13 cellular contexts compared by ENCODE assay signal in genomic region chr13:97539651-97540230, GRCh38.
DNase-seq lines count a peak whose midpoint lies in the region; ATAC-seq, FAIRE-seq and TF ChIP-seq lines count a peak whose summit lies in the region.
"Had no signal": no experiment of that assay in that cellular context is flagged by ENCODE, and none has a peak within 500 bp of the region (broad histone marks: within the 10 kb centered on the region; RNA-seq: fewer than 3 reads in every experiment).

No MANE protein-coding gene starts in this region.

- no peak for TF ChIP-seq CTCF in mammary epithelial cell (conservative IDR thresholded peaks at IDR 0.05 in 1 of 2, IDR thresholded peaks at IDR 0.05 in 1 of 2; ENCODE audit: extremely low read depth in 1 of 2, insufficient read depth in 1 of 2, low read depth in 1 of 2, low read length in 2 of 2)
- TF ChIP-seq CTCF in thyroid gland (IDR thresholded peaks at IDR 0.05) = no peak

- H3K4me2 ChIP-seq in mammary epithelial cell (ENCODE audit: insufficient read depth, low read depth, low read length) = no peak overlapping the region

- TF ChIP-seq POLR2A in GM12892 (IDR thresholded peaks at IDR 0.05; ENCODE audit: low read depth, low read length) = no peak
- TF ChIP-seq POLR2A in thyroid gland (IDR thresholded peaks at IDR 0.05) = no peak

- peak; percentile 58 for FAIRE-seq in GM12892 (lab: Jason Lieb, UNC)

- H3K9me3 ChIP-seq in mammary epithelial cell (replicated peaks; ENCODE audit: insufficient read depth, low read length) = no peaks in the 10 kb centered on the region
- no peaks in the 10 kb centered on the region for H3K9me3 ChIP-seq in CD8-positive, alpha-beta memory T cell (ENCODE audit: low read length)
- H3K9me3 ChIP-seq in thyroid gland = no peaks in the 10 kb centered on the region
- H3K9me3 ChIP-seq: gastroesophageal sphincter, ovary had no signal

- H3K4me1 ChIP-seq in mammary epithelial cell (ENCODE audit: insufficient read depth, low read length) = no peaks in the 10 kb centered on the region
- no peaks in the 10 kb centered on the region for H3K4me1 ChIP-seq in CD8-positive, alpha-beta memory T cell (ENCODE audit: insufficient read depth, low read length)
- no peaks in the 10 kb centered on the region for H3K4me1 ChIP-seq in thyroid gland
- H3K4me1 ChIP-seq: gastroesophageal sphincter had no signal

- no peaks in the 10 kb centered on the region for H3K27me3 ChIP-seq in mammary epithelial cell (ENCODE audit: insufficient read depth, low read length)
- no peaks in the 10 kb centered on the region for H3K27me3 ChIP-seq in CD8-positive, alpha-beta memory T cell (ENCODE audit: insufficient read depth, low read length, poor library complexity, severe bottlenecking)
- H3K27me3 ChIP-seq in thyroid gland = no peaks in the 10 kb centered on the region
- H3K27me3 ChIP-seq: brain microvascular endothelial cell, gastroesophageal sphincter, ovary had no signal

- H3K36me3 ChIP-seq in mammary epithelial cell (ENCODE audit: insufficient read depth, low read length) (no peaks in the 10 kb centered on the region), thyroid gland (no peaks in the 10 kb centered on the region)
- no peaks in the 10 kb centered on the region for H3K36me3 ChIP-seq in CD8-positive, alpha-beta memory T cell (ENCODE audit: insufficient read depth, low read length)
- H3K36me3 ChIP-seq: brain microvascular endothelial cell, gastroesophageal sphincter, ovary had no signal

- H3K27ac Mint-ChIP-seq in CD8-positive, alpha-beta memory T cell = no peak overlapping the region
- H3K27ac Mint-ChIP-seq: CD4-positive, CD25-positive, alpha-beta regulatory T cell; type B pancreatic cell had no signal

- POLR2A ChIA-PET in CD8-positive, alpha-beta memory T cell (lab: Charles Lee) = no interaction called here

- WGBS in mammary epithelial cell (ENCODE audit: low coverage, missing lambda C conversion rate) = 44% methylated on average over 3 of the region's 3 CpGs
- WGBS in thyroid gland, 2 donors = 51 to 56% methylated on average over 3 of the region's 3 CpGs

- H3K36me3 Mint-ChIP-seq in CD8-positive, alpha-beta memory T cell = no peaks in the 10 kb centered on the region
- H3K36me3 Mint-ChIP-seq: CD4-positive, CD25-positive, alpha-beta regulatory T cell; type B pancreatic cell had no signal

- H4K20me1 ChIP-seq in mammary epithelial cell (ENCODE audit: insufficient read depth, low read length) = no peaks in the 10 kb centered on the region

- no peak overlapping the region for H3K27ac ChIP-seq in mammary epithelial cell (ENCODE audit: insufficient read depth, low read depth, low read length)
- H3K27ac ChIP-seq in CD8-positive, alpha-beta memory T cell (ENCODE audit: low read depth, low read length) = no peak overlapping the region
- no peak overlapping the region for H3K27ac ChIP-seq in thyroid gland
- H3K27ac ChIP-seq: brain microvascular endothelial cell, gastroesophageal sphincter, ovary had no signal

- no peak overlapping the region for H3K4me3 Mint-ChIP-seq in CD8-positive, alpha-beta memory T cell
- H3K4me3 Mint-ChIP-seq: CD4-positive, CD25-positive, alpha-beta regulatory T cell; type B pancreatic cell had no signal

- dilution Hi-C loops in mammary epithelial cell (cut with HindIII; ENCODE audit: low sequenced_read_pairs) = no loop called here

- no peak overlapping the region for H3K4me3 ChIP-seq in mammary epithelial cell (replicated peaks in 1 of 3; ENCODE audit: insufficient read depth in 1 of 3, low read depth in 2 of 3, low read length in 3 of 3)
- no peak overlapping the region for H3K4me3 ChIP-seq in CD8-positive, alpha-beta memory T cell (ENCODE audit: low read length)
- no peak overlapping the region for H3K4me3 ChIP-seq in thyroid gland (replicated peaks in 1 of 3)
- H3K4me3 ChIP-seq: gastroesophageal sphincter, ovary had no signal

- ATAC-seq in GM19397 (IDR thresholded peaks at IDR 0.05; ENCODE audit: unreplicated experiment) (peak; percentile 39), HG03108 (IDR thresholded peaks at IDR 0.05; ENCODE audit: unreplicated experiment) (peak; percentile 39)
- ATAC-seq: gastroesophageal sphincter had no signal

- H3K79me2 ChIP-seq in mammary epithelial cell (ENCODE audit: insufficient read depth, low read length) = no peaks in the 10 kb centered on the region

- CTCF ChIA-PET in mammary epithelial cell (lab: Charles Lee; ENCODE audit: low non-redundant PET) = no interaction called here
- CTCF ChIA-PET in CD8-positive, alpha-beta memory T cell (lab: Charles Lee) = no interaction called here

- no peak for DNase-seq in GM12892 (ENCODE audit: insufficient read length)
- DNase-seq in mammary epithelial cell = peak; percentile 19
- no peak for DNase-seq in CD8-positive, alpha-beta memory T cell
- DNase-seq in thyroid gland = no peak
- DNase-seq in SIG-M5 treated with dmso at 0.1 percent for 504 hours (lab: John Stamatoyannopoulos, UW; ENCODE audit: unreplicated experiment) = no peak
- DNase-seq in activated naive CD4-positive, alpha-beta T cell (lab: John Stamatoyannopoulos, UW) = no peak
- DNase-seq: brain microvascular endothelial cell; CD4-positive, CD25-positive, alpha-beta regulatory T cell; ovary had no signal

- in situ Hi-C loops in mammary epithelial cell (cut with MboI; ENCODE audit: low sequenced_read_pairs in 2 of 2) = no loop called here

- H2AFZ ChIP-seq in mammary epithelial cell (ENCODE audit: low read depth, low read length) = no peak overlapping the region

- no TSS peak for BruUV-seq in mammary epithelial cell (replicated peaks; lab: Mats Ljungman, UMichigan)

- H3K9me3 Mint-ChIP-seq in CD8-positive, alpha-beta memory T cell = no peaks in the 10 kb centered on the region
- H3K9me3 Mint-ChIP-seq: type B pancreatic cell had no signal

- H3K9ac ChIP-seq in mammary epithelial cell (ENCODE audit: insufficient read depth, low read length) = no peak overlapping the region

- H3K4me1 Mint-ChIP-seq in CD8-positive, alpha-beta memory T cell = no peaks in the 10 kb centered on the region
- H3K4me1 Mint-ChIP-seq: CD4-positive, CD25-positive, alpha-beta regulatory T cell had no signal

- peaks cover 3 to 22% of the 10 kb centered on the region in 2 donors for H3K27me3 Mint-ChIP-seq in CD8-positive, alpha-beta memory T cell
- H3K27me3 Mint-ChIP-seq: CD4-positive, CD25-positive, alpha-beta regulatory T cell; type B pancreatic cell had no signal

- intact Hi-C loops in mammary epithelial cell (cut with micrococcal nuclease) = no loop called here
- intact Hi-C loops in thyroid gland (cut with DNase I) = no loop called here
